ENCODE assay signal across 8 cellular contexts in genomic region chr3:107660316-107660976, GRCh38.
DNase-seq lines count a peak whose midpoint lies in the region; ATAC-seq and TF ChIP-seq lines count a peak whose summit lies in the region.

No MANE protein-coding gene starts in this region.

- no peak overlapping the region for H3K4me3 ChIP-seq in CD4-positive, CD25-positive, alpha-beta regulatory T cell (ENCODE audit: low read depth, low read length)

- H3K27me3 ChIP-seq in CD4-positive, CD25-positive, alpha-beta regulatory T cell (ENCODE audit: control insufficient read depth, insufficient read depth, low read length), result no peaks in the 10 kb centered on the region

- no peaks in the 10 kb centered on the region for H3K9me3 ChIP-seq in CD4-positive, CD25-positive, alpha-beta regulatory T cell (ENCODE audit: control insufficient read depth in 2 of 2, low read length in 2 of 2)

- H3K36me3 Mint-ChIP-seq in CD4-positive, CD25-positive, alpha-beta regulatory T cell, result peaks cover 21% of the 10 kb centered on the region
- H3K36me3 Mint-ChIP-seq in type B pancreatic cell, result peaks cover under 1% of the 10 kb centered on the region
- no peaks in the 10 kb centered on the region for H3K36me3 Mint-ChIP-seq in activated T-helper 17 cell treated with anti-CD3 and anti-CD28 coated beads, Interleukin-2, amount 50 U/mL, for 72 hours (ENCODE audit: low read depth)

- peaks cover 6% of the 10 kb centered on the region for H3K4me1 ChIP-seq in CD4-positive, CD25-positive, alpha-beta regulatory T cell (ENCODE audit: control insufficient read depth, insufficient read depth, low read length, poor library complexity, severe bottlenecking)

- peaks cover 19 to 34% (median 23%) of the 10 kb centered on the region in 4 donors for H3K4me1 Mint-ChIP-seq in CD4-positive, CD25-positive, alpha-beta regulatory T cell
- peaks cover 10% of the 10 kb centered on the region for H3K4me1 Mint-ChIP-seq in type B pancreatic cell (ENCODE audit: unreplicated experiment)
- peaks cover 11% of the 10 kb centered on the region for H3K4me1 Mint-ChIP-seq in activated T-helper 17 cell treated with anti-CD3 and anti-CD28 coated beads, Interleukin-2, amount 50 U/mL, for 72 hours

- H3K4me3 Mint-ChIP-seq in CD4-positive, CD25-positive, alpha-beta regulatory T cell, result no peak overlapping the region
- H3K4me3 Mint-ChIP-seq in type B pancreatic cell, result no peak overlapping the region
- H3K4me3 Mint-ChIP-seq in activated T-helper 17 cell treated with anti-CD3 and anti-CD28 coated beads, Interleukin-2, amount 50 U/mL, for 72 hours, result no peak overlapping the region

- no peaks in the 10 kb centered on the region for H3K27me3 Mint-ChIP-seq in CD4-positive, CD25-positive, alpha-beta regulatory T cell
- no peaks in the 10 kb centered on the region for H3K27me3 Mint-ChIP-seq in type B pancreatic cell
- no peaks in the 10 kb centered on the region for H3K27me3 Mint-ChIP-seq in activated T-helper 17 cell treated with anti-CD3 and anti-CD28 coated beads, Interleukin-2, amount 50 U/mL, for 72 hours

- H3K36me3 ChIP-seq in CD4-positive, CD25-positive, alpha-beta regulatory T cell (ENCODE audit: control insufficient read depth, insufficient read depth, low read length), result peaks cover 3% of the 10 kb centered on the region

- no peaks in the 10 kb centered on the region for H3K9me3 Mint-ChIP-seq in CD4-positive, CD25-positive, alpha-beta regulatory T cell
- no peaks in the 10 kb centered on the region for H3K9me3 Mint-ChIP-seq in type B pancreatic cell
- H3K9me3 Mint-ChIP-seq in activated T-helper 17 cell treated with anti-CD3 and anti-CD28 coated beads, Interleukin-2, amount 50 U/mL, for 72 hours, result no peaks in the 10 kb centered on the region

- TF ChIP-seq CTCF in type B pancreatic cell (conservative IDR thresholded peaks at IDR 0.05), result peak; percentile 83

- H3K27ac Mint-ChIP-seq in CD4-positive, CD25-positive, alpha-beta regulatory T cell, result no peak overlapping the region
- no peak overlapping the region for H3K27ac Mint-ChIP-seq in type B pancreatic cell
- H3K27ac Mint-ChIP-seq in activated T-helper 17 cell treated with anti-CD3 and anti-CD28 coated beads, Interleukin-2, amount 50 U/mL, for 72 hours, result no peak overlapping the region

- DNase-seq in CD4-positive, CD25-positive, alpha-beta regulatory T cell, result peak in 2 of 3 donors; percentile 31 to 58
- DNase-seq in HT-29 (ENCODE audit: low spot score), result peak; percentile 48
- DNase-seq in globus pallidus (ENCODE audit: low spot score), result peak; percentile 61
- DNase-seq in type B pancreatic cell (ENCODE audit: extremely low spot score, unreplicated experiment), result no peak
- no peak for DNase-seq in anterior cingulate cortex (lab: John Stamatoyannopoulos, UW)

- no peak for ATAC-seq in CD4-positive, CD25-positive, alpha-beta regulatory T cell (ENCODE audit: low read depth in 2 of 2)
- 0 out of 3 replicates have a peak, but pooled peaks have one; percentile 19 for ATAC-seq in SK-N-SH treated with all-trans-retinoic acid at 6 μM for 48 hours
- no peak for ATAC-seq in activated T-helper 17 cell treated with anti-CD3 and anti-CD28 coated beads, Interleukin-2, amount 50 U/mL, for 72 hours (replicated peaks)
- no peak for ATAC-seq in HG02610 (IDR thresholded peaks at IDR 0.05; ENCODE audit: unreplicated experiment)

- H3K27ac ChIP-seq in CD4-positive, CD25-positive, alpha-beta regulatory T cell (ENCODE audit: insufficient read depth, low read length, poor library complexity, severe bottlenecking), result no peak overlapping the region

TF ChIP-seq in SK-N-SH treated with all-trans-retinoic acid at 6 μM for 48 hours, 23 proteins besides CTCF, POLR2A, EP300 and RAD21:
- TF ChIP-seq ZFP30 (CRISPR knock-in tag; IDR thresholded peaks at IDR 0.05) (no peak), SNAI2 (CRISPR knock-in tag; IDR thresholded peaks at IDR 0.05) (no peak), ZNF565 (CRISPR knock-in tag; conservative IDR thresholded peaks at IDR 0.05; ENCODE audit: low read depth) (no peak), CSRNP3 (CRISPR knock-in tag; IDR thresholded peaks at IDR 0.05) (no peak), ZFP3 (CRISPR knock-in tag; IDR thresholded peaks at IDR 0.05) (no peak), ZC3H10 (CRISPR knock-in tag; IDR thresholded peaks at IDR 0.05) (no peak), ESRRG (CRISPR knock-in tag; IDR thresholded peaks at IDR 0.05) (no peak)
- TF ChIP-seq, protein P1, sequence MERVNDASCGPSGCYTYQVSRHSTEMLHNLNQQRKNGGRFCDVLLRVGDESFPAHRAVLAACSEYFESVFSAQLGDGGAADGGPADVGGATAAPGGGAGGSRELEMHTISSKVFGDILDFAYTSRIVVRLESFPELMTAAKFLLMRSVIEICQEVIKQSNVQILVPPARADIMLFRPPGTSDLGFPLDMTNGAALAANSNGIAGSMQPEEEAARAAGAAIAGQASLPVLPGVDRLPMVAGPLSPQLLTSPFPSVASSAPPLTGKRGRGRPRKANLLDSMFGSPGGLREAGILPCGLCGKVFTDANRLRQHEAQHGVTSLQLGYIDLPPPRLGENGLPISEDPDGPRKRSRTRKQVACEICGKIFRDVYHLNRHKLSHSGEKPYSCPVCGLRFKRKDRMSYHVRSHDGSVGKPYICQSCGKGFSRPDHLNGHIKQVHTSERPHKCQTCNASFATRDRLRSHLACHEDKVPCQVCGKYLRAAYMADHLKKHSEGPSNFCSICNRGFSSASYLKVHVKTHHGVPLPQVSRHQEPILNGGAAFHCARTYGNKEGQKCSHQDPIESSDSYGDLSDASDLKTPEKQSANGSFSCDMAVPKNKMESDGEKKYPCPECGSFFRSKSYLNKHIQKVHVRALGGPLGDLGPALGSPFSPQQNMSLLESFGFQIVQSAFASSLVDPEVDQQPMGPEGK (CRISPR knock-in tag; IDR thresholded peaks at IDR 0.05; ENCODE audit: borderline replicate concordance), result no peak
TF ChIP-seq in SK-N-SH treated with all-trans-retinoic acid at 6 μM for 48 hours: peak in this region for 0.

Comparison
In these comparisons a context has a peak if more than half of its experiments do, and no peak if none do; other contexts are left out.
1. DNase-seq: peak in CD4-positive, CD25-positive, alpha-beta regulatory T cell (2 of 3), HT-29 (single experiment) and globus pallidus (single experiment); none in type B pancreatic cell (single experiment) and anterior cingulate cortex (0 of 58).